ENCODE assay signal across 10 cellular contexts in genomic region chr5:131672791-131673190, GRCh38. TPM values are rescaled to one million over a fixed set of nuclear protein-coding genes. Genes with fewer than 3 reads are reported as not detected.
DNase-seq lines count a peak whose midpoint lies in the region; ATAC-seq and TF ChIP-seq lines count a peak whose summit lies in the region.
"Had no signal": no experiment of that assay in that cellular context is flagged by ENCODE, and none has a peak within 500 bp of the region (broad histone marks: within the 10 kb centered on the region; RNA-seq: fewer than 3 reads in every experiment).

No MANE protein-coding gene starts in this region.

- H3K36me3 ChIP-seq in left ventricle myocardium inferior = peaks cover 58% of the 10 kb centered on the region
- peaks cover 18% of the 10 kb centered on the region for H3K36me3 ChIP-seq in thymus (ENCODE audit: control insufficient read depth, insufficient read depth)
- peaks cover 25% of the 10 kb centered on the region for H3K36me3 ChIP-seq in WERI-Rb-1

- DNase-seq in left ventricle myocardium inferior (no peak), WERI-Rb-1 (no peak), AML-193 (lab: John Stamatoyannopoulos, UW) (no peak)
- DNase-seq: activated CD8-positive, alpha-beta T cell treated with anti-CD3 and anti-CD28 coated beads for 36 hours; dermis blood vessel endothelial cell; stimulated activated CD4-positive, alpha-beta T cell treated with anti-CD3 and anti-CD28 coated beads, Interleukin-12 subunit alpha, Interleukin-12 subunit beta, amount 100 ng/mL, for 4 hours had no signal

- intact Hi-C loops in left ventricle myocardium inferior (cut with micrococcal nuclease) = no loop called here

- TF ChIP-seq CTCF in left ventricle myocardium inferior (IDR thresholded peaks at IDR 0.05; ENCODE audit: borderline replicate concordance) = no peak
- no peak for TF ChIP-seq CTCF in WERI-Rb-1 (IDR thresholded peaks at IDR 0.05; ENCODE audit: low read depth, low read length)

- ATAC-seq in GM21390 (IDR thresholded peaks at IDR 0.05; ENCODE audit: unreplicated experiment) = peak; percentile 22
- peak; percentile 51 for ATAC-seq in HG03354 (IDR thresholded peaks at IDR 0.05; ENCODE audit: poor library complexity, severe bottlenecking, unreplicated experiment)
- no peak for ATAC-seq in GM19452 (IDR thresholded peaks at IDR 0.05; ENCODE audit: unreplicated experiment)
- ATAC-seq: activated CD8-positive, alpha-beta T cell treated with anti-CD3 and anti-CD28 coated beads for 36 hours had no signal

- H3K4me1 ChIP-seq in left ventricle myocardium inferior = peaks cover 56% of the 10 kb centered on the region
- H3K4me1 ChIP-seq in thymus (ENCODE audit: control insufficient read depth, insufficient read depth, low read length) = no peaks in the 10 kb centered on the region

- H3K27me3 ChIP-seq in left ventricle myocardium inferior (ENCODE audit: low read depth) = no peaks in the 10 kb centered on the region
- H3K27me3 ChIP-seq in thymus (ENCODE audit: control insufficient read depth, insufficient read depth) = no peaks in the 10 kb centered on the region
- H3K27me3 ChIP-seq in WERI-Rb-1 (ENCODE audit: insufficient read depth, low read depth, severe bottlenecking) = no peaks in the 10 kb centered on the region

- WGBS in thymus = 96% methylated on average over 6 of the region's 6 CpGs

- H3K9me3 ChIP-seq in left ventricle myocardium inferior (replicated peaks) = no peaks in the 10 kb centered on the region
- no peaks in the 10 kb centered on the region for H3K9me3 ChIP-seq in thymus (ENCODE audit: control insufficient read depth)
- no peaks in the 10 kb centered on the region for H3K9me3 ChIP-seq in WERI-Rb-1 (ENCODE audit: severe bottlenecking)

- H3K4me3 ChIP-seq in left ventricle myocardium inferior (no peak overlapping the region), thymus (ENCODE audit: low read length) (no peak overlapping the region), WERI-Rb-1 (ENCODE audit: low read depth, low read length) (no peak overlapping the region)

- H3K27ac ChIP-seq in left ventricle myocardium inferior (replicated peaks) (peak overlapping the region; percentile 81), thymus (ENCODE audit: low read depth) (peak overlapping the region; percentile 15), WERI-Rb-1 (no peak overlapping the region)

RNA-seq across cellular contexts. Expression of gene RAPGEF6, which starts 37.8 kb away (rescaled TPM):
- 9.6 TPM for total RNA-seq in left ventricle myocardium inferior
- 11.3 TPM for polyA plus RNA-seq in thymus
